In the genomic region with DNA sequence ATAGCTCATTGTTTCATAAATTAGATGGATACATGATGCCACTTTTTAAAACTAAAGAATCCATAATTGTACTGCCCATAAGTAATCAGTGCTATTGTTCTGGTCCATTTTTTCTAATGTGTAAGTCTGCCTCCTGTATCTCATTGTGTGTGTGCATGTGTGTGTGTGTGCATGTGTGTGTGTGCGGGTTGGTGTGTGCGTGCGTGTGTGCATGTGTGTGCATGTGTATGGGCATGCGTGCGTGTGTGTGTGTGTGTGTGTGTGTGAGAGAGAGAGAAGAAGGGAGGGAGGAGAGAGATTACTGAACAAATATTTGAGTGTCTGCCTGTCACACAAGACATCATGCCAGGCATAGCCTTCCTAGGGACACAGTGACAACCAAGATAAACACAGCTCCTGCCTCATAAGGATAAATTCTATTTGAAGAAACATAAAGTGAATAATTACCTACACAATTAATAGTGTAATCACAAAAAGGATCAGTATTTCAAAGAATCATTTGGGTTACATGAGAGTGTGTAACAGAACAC, we compare ENCODE assay signal across 27 cellular contexts.
"Had no signal": no experiment of that assay in that cellular context is flagged by ENCODE, and none has a peak within 500 bp of the region (broad histone marks: within the 10 kb centered on the region; RNA-seq: fewer than 3 reads in every experiment).

No MANE protein-coding gene starts in this region.

- H3K4me1 ChIP-seq: ascending aorta, esophagus squamous epithelium, pancreas had no signal

- H3K36me3 ChIP-seq: adrenal gland, ascending aorta, esophagus squamous epithelium, gastrocnemius medialis, left ventricle myocardium inferior, neutrophil, pancreas, upper lobe of right lung had no signal

- H3K27ac ChIP-seq: adrenal gland, ascending aorta, dorsolateral prefrontal cortex, esophagus squamous epithelium, left ventricle myocardium inferior, neutrophil, pancreas, upper lobe of right lung had no signal

- H3K4me3 Mint-ChIP-seq: activated CD4-positive, alpha-beta T cell treated with anti-CD3 and anti-CD28 coated beads for 36 hours; activated naive CD8-positive, alpha-beta T cell; activated T-cell treated with anti-CD3 and anti-CD28 coated beads, Interleukin-2, amount 50 U/mL, for 4 hours; endodermal cell; mesothelial cell of epicardium; WTC11 had no signal

- H3K9me3 Mint-ChIP-seq: activated T-cell treated with anti-CD3 and anti-CD28 coated beads, Interleukin-2, amount 50 U/mL, for 4 hours; activated T-helper 2 cell treated with anti-CD3 and anti-CD28 coated beads, Interferon-gamma antibody, Interleukin-2, Interleukin-4, amounts not matched to agents 10 μg/mL and 5 μg/mL and 100 μg/mL, durations not matched to agents 14 hours and 24 hours and 36 hours; endodermal cell; mesothelial cell of epicardium; naive thymus-derived CD8-positive, alpha-beta T cell; WTC11 had no signal

- H3K4me3 ChIP-seq: adrenal gland, ascending aorta, dorsolateral prefrontal cortex, esophagus squamous epithelium, gastrocnemius medialis, left ventricle myocardium inferior, pancreas, upper lobe of right lung had no signal

- DNase-seq: activated CD4-positive, alpha-beta T cell treated with anti-CD3 and anti-CD28 coated beads for 36 hours; activated CD4-positive, alpha-beta T cell treated with anti-CD3 and anti-CD28 coated beads, Interleukin-2, amount 50 U/mL, for 4 hours; activated CD8-positive, alpha-beta memory T cell treated with anti-CD3 and anti-CD28 coated beads, Interleukin-2, amount 50 U/mL, for 48 hours; activated naive CD4-positive, alpha-beta T cell; activated T-cell treated with anti-CD3 and anti-CD28 coated beads, Interleukin-2, amount 50 U/mL, for 4 hours; central memory CD4-positive, alpha-beta T cell; dorsolateral prefrontal cortex; endodermal cell; esophagus squamous epithelium; gastrocnemius medialis; hippocampal formation; left ventricle myocardium inferior; naive thymus-derived CD8-positive, alpha-beta T cell; pancreas; right cardiac atrium; stimulated activated CD4-positive, alpha-beta T cell treated with anti-CD3 and anti-CD28 coated beads, Interleukin-4, amount 100 ng/mL, for 24 hours; stimulated activated naive CD8-positive, alpha-beta T cell treated with anti-CD3 and anti-CD28 coated beads, Interleukin-15, Interleukin-2, amounts not matched to agents 100 U/mL and 50 U/mL, for 24 hours; upper lobe of right lung had no signal

- H3K27ac Mint-ChIP-seq: activated CD4-positive, alpha-beta T cell treated with anti-CD3 and anti-CD28 coated beads for 36 hours; activated naive CD8-positive, alpha-beta T cell; activated T-helper 2 cell treated with anti-CD3 and anti-CD28 coated beads, Interferon-gamma antibody, Interleukin-2, Interleukin-4, amounts not matched to agents 10 μg/mL and 5 μg/mL and 100 μg/mL, durations not matched to agents 14 hours and 24 hours and 36 hours; endodermal cell; mesothelial cell of epicardium; naive thymus-derived CD8-positive, alpha-beta T cell; WTC11 had no signal

- FAIRE-seq: colon, pancreas, TTC549 had no signal

- H3K9me3 ChIP-seq: adrenal gland, ascending aorta, esophagus squamous epithelium, gastrocnemius medialis, left ventricle myocardium inferior, neutrophil, pancreas, upper lobe of right lung had no signal

- H3K36me3 Mint-ChIP-seq: WTC11 had no signal

- ATAC-seq: activated CD4-positive, alpha-beta T cell treated with anti-CD3 and anti-CD28 coated beads for 36 hours; activated T-cell treated with anti-CD3 and anti-CD28 coated beads, Interleukin-2, amount 50 U/mL, for 4 hours; naive thymus-derived CD8-positive, alpha-beta T cell; right cardiac atrium; stimulated activated naive CD8-positive, alpha-beta T cell treated with anti-CD3 and anti-CD28 coated beads, Interleukin-15, Interleukin-2, amounts not matched to agents 100 U/mL and 50 U/mL, for 24 hours; upper lobe of right lung; WTC11 had no signal

- H3K27me3 ChIP-seq: adrenal gland, ascending aorta, dorsolateral prefrontal cortex, gastrocnemius medialis, neutrophil, pancreas, upper lobe of right lung had no signal
